Comparison of ENCODE assay signal across 1 cellular context in the genomic region with DNA sequence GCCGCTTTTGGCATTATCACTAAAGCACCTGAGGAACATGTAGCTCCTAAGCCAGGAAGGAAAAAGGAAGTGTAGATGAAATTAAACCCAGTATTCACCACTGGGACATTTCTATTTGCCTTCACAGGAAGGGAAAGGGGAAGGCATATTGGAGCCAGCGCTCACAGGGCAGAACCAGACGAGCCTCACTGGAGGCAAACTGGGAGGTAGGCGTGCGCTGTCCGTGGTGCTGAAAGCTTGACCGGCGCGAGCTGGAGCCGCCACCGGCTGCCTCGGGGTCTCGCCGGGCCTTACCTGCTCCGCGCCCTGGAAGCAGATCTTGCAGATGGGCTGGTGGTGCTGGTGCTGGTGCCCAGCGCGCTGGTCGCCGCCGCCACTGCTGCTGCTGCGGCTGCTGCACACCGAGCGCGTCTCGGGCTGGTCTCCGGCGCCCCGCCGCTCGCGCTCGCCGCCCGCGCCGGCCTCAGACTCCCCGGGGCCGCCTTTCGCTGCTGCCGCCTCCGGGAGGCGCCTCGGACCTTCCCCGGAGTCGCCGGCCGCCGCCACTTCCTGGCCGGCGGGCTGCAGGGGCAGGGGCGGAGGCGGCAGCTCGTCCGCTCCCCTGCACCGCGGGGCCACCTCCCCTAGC.
TF ChIP-seq lines count a peak whose summit lies in the region.

No MANE protein-coding gene starts in this region.

TF ChIP-seq in HepG2, 621 proteins besides CTCF, POLR2A, EP300 and RAD21 (continued from another document and continues in another):
- TF ChIP-seq, protein P1, sequence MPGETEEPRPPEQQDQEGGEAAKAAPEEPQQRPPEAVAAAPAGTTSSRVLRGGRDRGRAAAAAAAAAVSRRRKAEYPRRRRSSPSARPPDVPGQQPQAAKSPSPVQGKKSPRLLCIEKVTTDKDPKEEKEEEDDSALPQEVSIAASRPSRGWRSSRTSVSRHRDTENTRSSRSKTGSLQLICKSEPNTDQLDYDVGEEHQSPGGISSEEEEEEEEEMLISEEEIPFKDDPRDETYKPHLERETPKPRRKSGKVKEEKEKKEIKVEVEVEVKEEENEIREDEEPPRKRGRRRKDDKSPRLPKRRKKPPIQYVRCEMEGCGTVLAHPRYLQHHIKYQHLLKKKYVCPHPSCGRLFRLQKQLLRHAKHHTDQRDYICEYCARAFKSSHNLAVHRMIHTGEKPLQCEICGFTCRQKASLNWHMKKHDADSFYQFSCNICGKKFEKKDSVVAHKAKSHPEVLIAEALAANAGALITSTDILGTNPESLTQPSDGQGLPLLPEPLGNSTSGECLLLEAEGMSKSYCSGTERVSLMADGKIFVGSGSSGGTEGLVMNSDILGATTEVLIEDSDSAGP (CRISPR knock-in tag; IDR thresholded peaks at IDR 0.05; ENCODE audit: borderline replicate concordance), result no peak
- TF ChIP-seq ERF (CRISPR knock-in tag; IDR thresholded peaks at IDR 0.05), result peak; percentile 67; the same call in 1 of the 2 replicates
- no peak for TF ChIP-seq YY1 (IDR thresholded peaks at IDR 0.05; ENCODE audit: insufficient read depth, insufficient replicate concordance, low read depth, low read length)
- TF ChIP-seq HCFC1 (IDR thresholded peaks at IDR 0.05; ENCODE audit: low read depth, low read length), result no peak
- peak; percentile 60; the same call in 1 of the 2 replicates for TF ChIP-seq SALL1 (CRISPR knock-in tag; IDR thresholded peaks at IDR 0.05)
- no peak for TF ChIP-seq ZNF839 (CRISPR knock-in tag; IDR thresholded peaks at IDR 0.05; ENCODE audit: borderline replicate concordance)
- TF ChIP-seq NFE2L2 (IDR thresholded peaks at IDR 0.05; ENCODE audit: low read length), result no peak
- no peak for TF ChIP-seq FOXO1 (CRISPR knock-in tag; IDR thresholded peaks at IDR 0.05)
- TF ChIP-seq HMG20B (CRISPR knock-in tag; conservative IDR thresholded peaks at IDR 0.05), result no peak
- TF ChIP-seq, protein P2, sequence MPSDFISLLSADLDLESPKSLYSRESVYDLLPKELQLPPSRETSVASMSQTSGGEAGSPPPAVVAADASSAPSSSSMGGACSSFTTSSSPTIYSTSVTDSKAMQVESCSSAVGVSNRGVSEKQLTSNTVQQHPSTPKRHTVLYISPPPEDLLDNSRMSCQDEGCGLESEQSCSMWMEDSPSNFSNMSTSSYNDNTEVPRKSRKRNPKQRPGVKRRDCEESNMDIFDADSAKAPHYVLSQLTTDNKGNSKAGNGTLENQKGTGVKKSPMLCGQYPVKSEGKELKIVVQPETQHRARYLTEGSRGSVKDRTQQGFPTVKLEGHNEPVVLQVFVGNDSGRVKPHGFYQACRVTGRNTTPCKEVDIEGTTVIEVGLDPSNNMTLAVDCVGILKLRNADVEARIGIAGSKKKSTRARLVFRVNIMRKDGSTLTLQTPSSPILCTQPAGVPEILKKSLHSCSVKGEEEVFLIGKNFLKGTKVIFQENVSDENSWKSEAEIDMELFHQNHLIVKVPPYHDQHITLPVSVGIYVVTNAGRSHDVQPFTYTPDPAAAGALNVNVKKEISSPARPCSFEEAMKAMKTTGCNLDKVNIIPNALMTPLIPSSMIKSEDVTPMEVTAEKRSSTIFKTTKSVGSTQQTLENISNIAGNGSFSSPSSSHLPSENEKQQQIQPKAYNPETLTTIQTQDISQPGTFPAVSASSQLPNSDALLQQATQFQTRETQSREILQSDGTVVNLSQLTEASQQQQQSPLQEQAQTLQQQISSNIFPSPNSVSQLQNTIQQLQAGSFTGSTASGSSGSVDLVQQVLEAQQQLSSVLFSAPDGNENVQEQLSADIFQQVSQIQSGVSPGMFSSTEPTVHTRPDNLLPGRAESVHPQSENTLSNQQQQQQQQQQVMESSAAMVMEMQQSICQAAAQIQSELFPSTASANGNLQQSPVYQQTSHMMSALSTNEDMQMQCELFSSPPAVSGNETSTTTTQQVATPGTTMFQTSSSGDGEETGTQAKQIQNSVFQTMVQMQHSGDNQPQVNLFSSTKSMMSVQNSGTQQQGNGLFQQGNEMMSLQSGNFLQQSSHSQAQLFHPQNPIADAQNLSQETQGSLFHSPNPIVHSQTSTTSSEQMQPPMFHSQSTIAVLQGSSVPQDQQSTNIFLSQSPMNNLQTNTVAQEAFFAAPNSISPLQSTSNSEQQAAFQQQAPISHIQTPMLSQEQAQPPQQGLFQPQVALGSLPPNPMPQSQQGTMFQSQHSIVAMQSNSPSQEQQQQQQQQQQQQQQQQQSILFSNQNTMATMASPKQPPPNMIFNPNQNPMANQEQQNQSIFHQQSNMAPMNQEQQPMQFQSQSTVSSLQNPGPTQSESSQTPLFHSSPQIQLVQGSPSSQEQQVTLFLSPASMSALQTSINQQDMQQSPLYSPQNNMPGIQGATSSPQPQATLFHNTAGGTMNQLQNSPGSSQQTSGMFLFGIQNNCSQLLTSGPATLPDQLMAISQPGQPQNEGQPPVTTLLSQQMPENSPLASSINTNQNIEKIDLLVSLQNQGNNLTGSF (CRISPR knock-in tag; IDR thresholded peaks at IDR 0.05), result 0 out of 2 replicates have a peak, but pooled peaks have one; percentile 45
- TF ChIP-seq, protein P3, sequence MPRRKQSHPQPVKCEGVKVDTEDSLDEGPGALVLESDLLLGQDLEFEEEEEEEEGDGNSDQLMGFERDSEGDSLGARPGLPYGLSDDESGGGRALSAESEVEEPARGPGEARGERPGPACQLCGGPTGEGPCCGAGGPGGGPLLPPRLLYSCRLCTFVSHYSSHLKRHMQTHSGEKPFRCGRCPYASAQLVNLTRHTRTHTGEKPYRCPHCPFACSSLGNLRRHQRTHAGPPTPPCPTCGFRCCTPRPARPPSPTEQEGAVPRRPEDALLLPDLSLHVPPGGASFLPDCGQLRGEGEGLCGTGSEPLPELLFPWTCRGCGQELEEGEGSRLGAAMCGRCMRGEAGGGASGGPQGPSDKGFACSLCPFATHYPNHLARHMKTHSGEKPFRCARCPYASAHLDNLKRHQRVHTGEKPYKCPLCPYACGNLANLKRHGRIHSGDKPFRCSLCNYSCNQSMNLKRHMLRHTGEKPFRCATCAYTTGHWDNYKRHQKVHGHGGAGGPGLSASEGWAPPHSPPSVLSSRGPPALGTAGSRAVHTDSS (CRISPR knock-in tag; conservative IDR thresholded peaks at IDR 0.05), result no peak
- TF ChIP-seq, protein P4, sequence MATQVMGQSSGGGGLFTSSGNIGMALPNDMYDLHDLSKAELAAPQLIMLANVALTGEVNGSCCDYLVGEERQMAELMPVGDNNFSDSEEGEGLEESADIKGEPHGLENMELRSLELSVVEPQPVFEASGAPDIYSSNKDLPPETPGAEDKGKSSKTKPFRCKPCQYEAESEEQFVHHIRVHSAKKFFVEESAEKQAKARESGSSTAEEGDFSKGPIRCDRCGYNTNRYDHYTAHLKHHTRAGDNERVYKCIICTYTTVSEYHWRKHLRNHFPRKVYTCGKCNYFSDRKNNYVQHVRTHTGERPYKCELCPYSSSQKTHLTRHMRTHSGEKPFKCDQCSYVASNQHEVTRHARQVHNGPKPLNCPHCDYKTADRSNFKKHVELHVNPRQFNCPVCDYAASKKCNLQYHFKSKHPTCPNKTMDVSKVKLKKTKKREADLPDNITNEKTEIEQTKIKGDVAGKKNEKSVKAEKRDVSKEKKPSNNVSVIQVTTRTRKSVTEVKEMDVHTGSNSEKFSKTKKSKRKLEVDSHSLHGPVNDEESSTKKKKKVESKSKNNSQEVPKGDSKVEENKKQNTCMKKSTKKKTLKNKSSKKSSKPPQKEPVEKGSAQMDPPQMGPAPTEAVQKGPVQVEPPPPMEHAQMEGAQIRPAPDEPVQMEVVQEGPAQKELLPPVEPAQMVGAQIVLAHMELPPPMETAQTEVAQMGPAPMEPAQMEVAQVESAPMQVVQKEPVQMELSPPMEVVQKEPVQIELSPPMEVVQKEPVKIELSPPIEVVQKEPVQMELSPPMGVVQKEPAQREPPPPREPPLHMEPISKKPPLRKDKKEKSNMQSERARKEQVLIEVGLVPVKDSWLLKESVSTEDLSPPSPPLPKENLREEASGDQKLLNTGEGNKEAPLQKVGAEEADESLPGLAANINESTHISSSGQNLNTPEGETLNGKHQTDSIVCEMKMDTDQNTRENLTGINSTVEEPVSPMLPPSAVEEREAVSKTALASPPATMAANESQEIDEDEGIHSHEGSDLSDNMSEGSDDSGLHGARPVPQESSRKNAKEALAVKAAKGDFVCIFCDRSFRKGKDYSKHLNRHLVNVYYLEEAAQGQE (IDR thresholded peaks at IDR 0.05; ENCODE audit: borderline replicate concordance in 1 of 2, low read depth in 1 of 2, low read length in 2 of 2), result peak; percentile 98 to 99
- no peak for TF ChIP-seq RNF2 (conservative IDR thresholded peaks at IDR 0.05; ENCODE audit: low read depth)
- no peak for TF ChIP-seq U2AF1 (optimal IDR thresholded peaks at IDR 0.05; ENCODE audit: low read depth, low read length)
- TF ChIP-seq ZNF256 (CRISPR knock-in tag; conservative IDR thresholded peaks at IDR 0.05), result peak; percentile 83; the same call in 1 of the 2 replicates
- TF ChIP-seq ZNF737 (CRISPR knock-in tag; IDR thresholded peaks at IDR 0.05; ENCODE audit: borderline replicate concordance), result no peak
- TF ChIP-seq, protein P5, sequence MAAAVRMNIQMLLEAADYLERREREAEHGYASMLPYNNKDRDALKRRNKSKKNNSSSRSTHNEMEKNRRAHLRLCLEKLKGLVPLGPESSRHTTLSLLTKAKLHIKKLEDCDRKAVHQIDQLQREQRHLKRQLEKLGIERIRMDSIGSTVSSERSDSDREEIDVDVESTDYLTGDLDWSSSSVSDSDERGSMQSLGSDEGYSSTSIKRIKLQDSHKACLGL (CRISPR knock-in tag; IDR thresholded peaks at IDR 0.05), result no peak
- no peak for TF ChIP-seq DR1 (CRISPR knock-in tag; IDR thresholded peaks at IDR 0.05)
- TF ChIP-seq, protein P6, sequence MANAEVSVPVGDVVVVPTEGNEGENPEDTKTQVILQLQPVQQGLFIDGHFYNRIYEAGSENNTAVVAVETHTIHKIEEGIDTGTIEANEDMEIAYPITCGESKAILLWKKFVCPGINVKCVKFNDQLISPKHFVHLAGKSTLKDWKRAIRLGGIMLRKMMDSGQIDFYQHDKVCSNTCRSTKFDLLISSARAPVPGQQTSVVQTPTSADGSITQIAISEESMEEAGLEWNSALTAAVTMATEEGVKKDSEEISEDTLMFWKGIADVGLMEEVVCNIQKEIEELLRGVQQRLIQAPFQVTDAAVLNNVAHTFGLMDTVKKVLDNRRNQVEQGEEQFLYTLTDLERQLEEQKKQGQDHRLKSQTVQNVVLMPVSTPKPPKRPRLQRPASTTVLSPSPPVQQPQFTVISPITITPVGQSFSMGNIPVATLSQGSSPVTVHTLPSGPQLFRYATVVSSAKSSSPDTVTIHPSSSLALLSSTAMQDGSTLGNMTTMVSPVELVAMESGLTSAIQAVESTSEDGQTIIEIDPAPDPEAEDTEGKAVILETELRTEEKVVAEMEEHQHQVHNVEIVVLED (CRISPR knock-in tag; IDR thresholded peaks at IDR 0.05; ENCODE audit: borderline replicate concordance), result no peak
- TF ChIP-seq, protein P7, sequence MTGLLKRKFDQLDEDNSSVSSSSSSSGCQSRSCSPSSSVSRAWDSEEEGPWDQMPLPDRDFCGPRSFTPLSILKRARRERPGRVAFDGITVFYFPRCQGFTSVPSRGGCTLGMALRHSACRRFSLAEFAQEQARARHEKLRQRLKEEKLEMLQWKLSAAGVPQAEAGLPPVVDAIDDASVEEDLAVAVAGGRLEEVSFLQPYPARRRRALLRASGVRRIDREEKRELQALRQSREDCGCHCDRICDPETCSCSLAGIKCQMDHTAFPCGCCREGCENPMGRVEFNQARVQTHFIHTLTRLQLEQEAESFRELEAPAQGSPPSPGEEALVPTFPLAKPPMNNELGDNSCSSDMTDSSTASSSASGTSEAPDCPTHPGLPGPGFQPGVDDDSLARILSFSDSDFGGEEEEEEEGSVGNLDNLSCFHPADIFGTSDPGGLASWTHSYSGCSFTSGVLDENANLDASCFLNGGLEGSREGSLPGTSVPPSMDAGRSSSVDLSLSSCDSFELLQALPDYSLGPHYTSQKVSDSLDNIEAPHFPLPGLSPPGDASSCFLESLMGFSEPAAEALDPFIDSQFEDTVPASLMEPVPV (CRISPR knock-in tag; IDR thresholded peaks at IDR 0.05), result no peak
- TF ChIP-seq, protein P8, sequence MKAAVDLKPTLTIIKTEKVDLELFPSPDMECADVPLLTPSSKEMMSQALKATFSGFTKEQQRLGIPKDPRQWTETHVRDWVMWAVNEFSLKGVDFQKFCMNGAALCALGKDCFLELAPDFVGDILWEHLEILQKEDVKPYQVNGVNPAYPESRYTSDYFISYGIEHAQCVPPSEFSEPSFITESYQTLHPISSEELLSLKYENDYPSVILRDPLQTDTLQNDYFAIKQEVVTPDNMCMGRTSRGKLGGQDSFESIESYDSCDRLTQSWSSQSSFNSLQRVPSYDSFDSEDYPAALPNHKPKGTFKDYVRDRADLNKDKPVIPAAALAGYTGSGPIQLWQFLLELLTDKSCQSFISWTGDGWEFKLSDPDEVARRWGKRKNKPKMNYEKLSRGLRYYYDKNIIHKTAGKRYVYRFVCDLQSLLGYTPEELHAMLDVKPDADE (CRISPR knock-in tag; IDR thresholded peaks at IDR 0.05), result no peak
- TF ChIP-seq XRCC5 (optimal IDR thresholded peaks at IDR 0.05; ENCODE audit: low read length), result no peak
- TF ChIP-seq PHB2 (IDR thresholded peaks at IDR 0.05; ENCODE audit: partially characterized antibody), result no peak
- no peak for TF ChIP-seq MLLT10 (CRISPR knock-in tag; IDR thresholded peaks at IDR 0.05)
- TF ChIP-seq YEATS4 (CRISPR knock-in tag; IDR thresholded peaks at IDR 0.05; ENCODE audit: borderline replicate concordance), result no peak
- TF ChIP-seq, protein P9, sequence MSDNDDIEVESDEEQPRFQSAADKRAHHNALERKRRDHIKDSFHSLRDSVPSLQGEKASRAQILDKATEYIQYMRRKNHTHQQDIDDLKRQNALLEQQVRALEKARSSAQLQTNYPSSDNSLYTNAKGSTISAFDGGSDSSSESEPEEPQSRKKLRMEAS (IDR thresholded peaks at IDR 0.05), result no peak
- TF ChIP-seq, protein P10, sequence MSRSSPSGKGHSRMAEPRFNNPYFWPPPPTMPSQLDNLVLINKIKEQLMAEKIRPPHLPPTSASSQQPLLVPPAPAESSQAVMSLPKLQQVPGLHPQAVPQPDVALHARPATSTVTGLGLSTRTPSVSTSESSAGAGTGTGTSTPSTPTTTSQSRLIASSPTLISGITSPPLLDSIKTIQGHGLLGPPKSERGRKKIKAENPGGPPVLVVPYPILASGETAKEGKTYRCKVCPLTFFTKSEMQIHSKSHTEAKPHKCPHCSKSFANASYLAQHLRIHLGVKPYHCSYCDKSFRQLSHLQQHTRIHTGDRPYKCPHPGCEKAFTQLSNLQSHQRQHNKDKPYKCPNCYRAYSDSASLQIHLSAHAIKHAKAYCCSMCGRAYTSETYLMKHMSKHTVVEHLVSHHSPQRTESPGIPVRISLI (CRISPR knock-in tag; IDR thresholded peaks at IDR 0.05; ENCODE audit: borderline replicate concordance), result no peak
- TF ChIP-seq ZFP41 (CRISPR knock-in tag; IDR thresholded peaks at IDR 0.05; ENCODE audit: borderline replicate concordance), result no peak
- TF ChIP-seq SMARCE1 (IDR thresholded peaks at IDR 0.05; ENCODE audit: borderline replicate concordance), result no peak
- TF ChIP-seq, protein P11, sequence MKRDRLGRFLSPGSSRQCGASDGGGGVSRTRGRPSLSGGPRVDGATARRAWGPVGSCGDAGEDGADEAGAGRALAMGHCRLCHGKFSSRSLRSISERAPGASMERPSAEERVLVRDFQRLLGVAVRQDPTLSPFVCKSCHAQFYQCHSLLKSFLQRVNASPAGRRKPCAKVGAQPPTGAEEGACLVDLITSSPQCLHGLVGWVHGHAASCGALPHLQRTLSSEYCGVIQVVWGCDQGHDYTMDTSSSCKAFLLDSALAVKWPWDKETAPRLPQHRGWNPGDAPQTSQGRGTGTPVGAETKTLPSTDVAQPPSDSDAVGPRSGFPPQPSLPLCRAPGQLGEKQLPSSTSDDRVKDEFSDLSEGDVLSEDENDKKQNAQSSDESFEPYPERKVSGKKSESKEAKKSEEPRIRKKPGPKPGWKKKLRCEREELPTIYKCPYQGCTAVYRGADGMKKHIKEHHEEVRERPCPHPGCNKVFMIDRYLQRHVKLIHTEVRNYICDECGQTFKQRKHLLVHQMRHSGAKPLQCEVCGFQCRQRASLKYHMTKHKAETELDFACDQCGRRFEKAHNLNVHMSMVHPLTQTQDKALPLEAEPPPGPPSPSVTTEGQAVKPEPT (CRISPR knock-in tag; IDR thresholded peaks at IDR 0.05; ENCODE audit: low read depth), result no peak
- no peak for TF ChIP-seq TAF15 (IDR thresholded peaks at IDR 0.05; ENCODE audit: low read depth, low read length, poor library complexity, severe bottlenecking)
